In the genomic region with DNA sequence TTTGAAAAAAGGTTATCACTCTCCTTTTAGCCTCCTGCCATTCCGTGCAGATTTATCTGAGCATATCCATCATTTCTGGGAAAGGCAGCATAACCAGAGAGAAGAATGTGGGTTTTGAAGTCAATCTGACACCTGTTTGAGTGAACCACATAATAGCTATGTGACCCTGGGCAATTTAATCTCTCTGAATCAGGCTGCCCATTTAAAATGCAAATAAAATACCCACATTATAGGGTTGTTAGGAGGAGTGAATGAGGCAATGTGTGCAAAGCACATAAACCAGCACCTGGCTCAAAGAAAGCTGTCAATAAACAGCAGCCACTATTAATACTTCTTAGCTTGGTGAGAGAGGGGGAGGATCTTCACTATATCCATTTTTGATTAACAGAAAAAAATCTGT, we compare ENCODE assay signal across 22 cellular contexts.
DNase-seq lines count a peak whose midpoint lies in the region; ATAC-seq and TF ChIP-seq lines count a peak whose summit lies in the region.
"Had no signal": no experiment of that assay in that cellular context is flagged by ENCODE, and none has a peak within 500 bp of the region (broad histone marks: within the 10 kb centered on the region; RNA-seq: fewer than 3 reads in every experiment).

No MANE protein-coding gene starts in this region.

- no peak overlapping the region for H2AFZ ChIP-seq in DND-41 (ENCODE audit: low read depth, low read length)

- TF ChIP-seq CTCF in DND-41 (IDR thresholded peaks at IDR 0.05; ENCODE audit: borderline replicate concordance, extremely low read depth, low read length, poor library complexity, severe bottlenecking) (no peak), brain microvascular endothelial cell (IDR thresholded peaks at IDR 0.05; ENCODE audit: low read depth, low read length, missing control alignments) (no peak)

- no peak overlapping the region for H3K9ac ChIP-seq in DND-41 (ENCODE audit: low read depth, low read length)

- in situ Hi-C loops in brain microvascular endothelial cell (cut with HindIII; ENCODE audit: low pct_ligation_motif_present, low sequenced_read_pairs) (no loop called here), G401 (cut with HindIII; ENCODE audit: low sequenced_read_pairs) (no loop called here)

- no peaks in the 10 kb centered on the region for H3K9me3 ChIP-seq in DND-41 (ENCODE audit: insufficient read depth, low read length, severe bottlenecking)
- H3K9me3 ChIP-seq: ovary, transverse colon had no signal

- H3K27me3 ChIP-seq in DND-41 (ENCODE audit: insufficient read depth, low read length, poor library complexity) = no peaks in the 10 kb centered on the region
- no peaks in the 10 kb centered on the region for H3K27me3 ChIP-seq in brain microvascular endothelial cell (replicated peaks)
- H3K27me3 ChIP-seq: ovary, transverse colon had no signal

- no peak overlapping the region for H3K4me2 ChIP-seq in DND-41 (ENCODE audit: insufficient read depth, low read length)

- H3K27ac ChIP-seq in DND-41 (ENCODE audit: low read length) (no peak overlapping the region), brain microvascular endothelial cell (no peak overlapping the region)
- H3K27ac ChIP-seq: ovary, transverse colon, WERI-Rb-1 had no signal

- H3K4me1 ChIP-seq in DND-41 (ENCODE audit: insufficient read depth, low read length) = no peaks in the 10 kb centered on the region
- H3K4me1 ChIP-seq: transverse colon had no signal

- no peaks in the 10 kb centered on the region for H4K20me1 ChIP-seq in DND-41 (ENCODE audit: insufficient read depth, low read length)

- H3K4me3 ChIP-seq in DND-41 (ENCODE audit: low read depth in 1 of 2, low read length in 2 of 2) (no peak overlapping the region), brain microvascular endothelial cell (ENCODE audit: low read depth, low read length) (no peak overlapping the region)
- H3K4me3 ChIP-seq: ovary, transverse colon had no signal

- ATAC-seq in DND-41 (ENCODE audit: insufficient read depth, low read depth) (0 out of 3 replicates have a peak, but pooled peaks have one; percentile 33), HG03565 (IDR thresholded peaks at IDR 0.05; ENCODE audit: unreplicated experiment) (no peak), HG03378 (IDR thresholded peaks at IDR 0.05; ENCODE audit: unreplicated experiment) (no peak)

- H3K36me3 ChIP-seq in DND-41 (ENCODE audit: insufficient read depth, low read length) (peaks cover 62% of the 10 kb centered on the region), brain microvascular endothelial cell (replicated peaks) (peaks cover 4% of the 10 kb centered on the region)
- H3K36me3 ChIP-seq: ovary had no signal

- DNase-seq in DND-41 (no peak), NCI-H1092 (lab: John Stamatoyannopoulos, UW) (peak; percentile 17), NCI-H2107 (lab: John Stamatoyannopoulos, UW) (peak; percentile 47), amniotic epithelial cell (ENCODE audit: low read depth) (peak; percentile 22), brain microvascular endothelial cell (no peak), G401 (ENCODE audit: low spot score) (no peak)
- DNase-seq: activated CD4-positive, alpha-beta T cell treated with anti-CD3 and anti-CD28 coated beads, Interleukin-2, amount 50 U/mL, for 48 hours; activated T-cell treated with anti-CD3 and anti-CD28 coated beads for 4 hours; CD4-positive, alpha-beta memory T cell; erythroblast; kidney glomerular epithelial cell; naive B cell; NCI-H446 treated with DMSO at 0.1 percent for 48 hours; OCI-M1; ovary; SIG-M5; stimulated activated CD4-positive, alpha-beta T cell treated with anti-CD3 and anti-CD28 coated beads, Interleukin-1b, Interleukin-23, amount 100 ng/mL, for 48 hours; T-helper 2 cell; transverse colon; WERI-Rb-1 had no signal

- H3K79me2 ChIP-seq in DND-41 (ENCODE audit: insufficient read depth, low read length) = no peaks in the 10 kb centered on the region

Comparison
In these comparisons a context has a peak if more than half of its experiments do, and no peak if none do; other contexts are left out.
1. DNase-seq: peak in NCI-H1092 (single experiment), NCI-H2107 (single experiment) and amniotic epithelial cell (single experiment); none in DND-41 (single experiment), brain microvascular endothelial cell (single experiment) and G401 (single experiment).